Comparison of ENCODE assay signal across 9 cellular contexts in the genomic region with DNA sequence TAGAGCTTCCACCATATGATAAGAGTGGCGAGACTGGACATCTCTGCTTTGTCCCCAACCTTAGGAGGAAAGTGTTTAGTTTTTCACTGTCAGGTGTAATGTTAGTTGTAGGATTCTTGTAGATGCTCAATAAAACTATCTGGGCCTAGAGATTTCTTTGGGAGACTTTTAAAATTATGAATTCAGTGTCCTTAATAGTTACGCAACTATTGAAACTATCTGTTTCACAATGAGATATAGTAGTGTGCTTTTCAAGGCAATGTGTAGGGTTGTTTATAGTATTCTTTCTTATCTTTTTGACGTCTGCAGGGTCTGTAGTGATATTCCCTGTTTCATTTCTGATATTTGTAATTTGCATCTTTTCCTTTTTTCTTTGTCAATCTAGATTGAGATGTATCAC. TPM values are rescaled to one million over a fixed set of nuclear protein-coding genes. Genes with fewer than 3 reads are reported as not detected.
"Had no signal": no experiment of that assay in that cellular context is flagged by ENCODE, and none has a peak within 500 bp of the region (broad histone marks: within the 10 kb centered on the region; RNA-seq: fewer than 3 reads in every experiment).

No MANE protein-coding gene starts in this region.

- H3K27me3 Mint-ChIP-seq: IgD-negative memory B cell had no signal

- H2AFZ ChIP-seq: GM23248 had no signal

- H3K27ac ChIP-seq: GM23248, HL-60 had no signal

- H3K4me3 Mint-ChIP-seq: H9, IgD-negative memory B cell had no signal

- H3K4me1 Mint-ChIP-seq: IgD-negative memory B cell had no signal

- DNase-seq: GM23248, GOT3, H9, HCEC 1CT, KG1 had no signal

- H3K4me3 ChIP-seq: GM23248 had no signal

- H3K9ac ChIP-seq: GM23248 had no signal

- H3K27ac Mint-ChIP-seq: H9 had no signal

RNA-seq across cellular contexts. Expression of a gene that starts 33.2 kb away (rescaled TPM):
- total RNA-seq: GM23248, H4 had no signal
- polyA plus RNA-seq: GM23248, IgD-negative memory B cell had no signal

RNA-seq across cellular contexts. Expression of a gene that starts 50.2 kb away (rescaled TPM):
- total RNA-seq: H4, HT1080 had no signal
- polyA plus RNA-seq: IgD-negative memory B cell had no signal
